In the genomic region with DNA sequence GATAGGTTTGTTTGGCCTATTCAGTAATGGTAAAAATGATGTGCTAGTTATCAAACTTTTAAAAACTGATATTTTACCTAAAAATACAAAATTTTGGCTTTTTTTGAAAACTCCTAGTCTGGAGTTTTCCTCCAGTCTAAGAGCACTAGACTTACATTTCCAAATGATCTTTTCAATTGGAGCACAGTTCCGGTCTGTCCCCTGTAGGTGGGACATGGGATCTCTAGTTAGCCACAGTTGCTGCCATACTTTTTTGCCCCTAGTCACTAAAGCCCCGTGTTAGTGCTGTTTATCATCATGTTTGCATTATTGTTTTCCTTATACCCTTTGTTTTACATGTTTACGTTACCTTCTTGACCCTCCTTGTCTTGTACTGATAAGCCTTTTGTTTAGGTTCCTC, we compare ENCODE assay signal across 1 cellular context.
TF ChIP-seq lines count a peak whose summit lies in the region.

No MANE protein-coding gene starts in this region.

TF ChIP-seq in HepG2, 621 proteins besides CTCF, POLR2A, EP300 and RAD21:
- TF ChIP-seq, protein P1, sequence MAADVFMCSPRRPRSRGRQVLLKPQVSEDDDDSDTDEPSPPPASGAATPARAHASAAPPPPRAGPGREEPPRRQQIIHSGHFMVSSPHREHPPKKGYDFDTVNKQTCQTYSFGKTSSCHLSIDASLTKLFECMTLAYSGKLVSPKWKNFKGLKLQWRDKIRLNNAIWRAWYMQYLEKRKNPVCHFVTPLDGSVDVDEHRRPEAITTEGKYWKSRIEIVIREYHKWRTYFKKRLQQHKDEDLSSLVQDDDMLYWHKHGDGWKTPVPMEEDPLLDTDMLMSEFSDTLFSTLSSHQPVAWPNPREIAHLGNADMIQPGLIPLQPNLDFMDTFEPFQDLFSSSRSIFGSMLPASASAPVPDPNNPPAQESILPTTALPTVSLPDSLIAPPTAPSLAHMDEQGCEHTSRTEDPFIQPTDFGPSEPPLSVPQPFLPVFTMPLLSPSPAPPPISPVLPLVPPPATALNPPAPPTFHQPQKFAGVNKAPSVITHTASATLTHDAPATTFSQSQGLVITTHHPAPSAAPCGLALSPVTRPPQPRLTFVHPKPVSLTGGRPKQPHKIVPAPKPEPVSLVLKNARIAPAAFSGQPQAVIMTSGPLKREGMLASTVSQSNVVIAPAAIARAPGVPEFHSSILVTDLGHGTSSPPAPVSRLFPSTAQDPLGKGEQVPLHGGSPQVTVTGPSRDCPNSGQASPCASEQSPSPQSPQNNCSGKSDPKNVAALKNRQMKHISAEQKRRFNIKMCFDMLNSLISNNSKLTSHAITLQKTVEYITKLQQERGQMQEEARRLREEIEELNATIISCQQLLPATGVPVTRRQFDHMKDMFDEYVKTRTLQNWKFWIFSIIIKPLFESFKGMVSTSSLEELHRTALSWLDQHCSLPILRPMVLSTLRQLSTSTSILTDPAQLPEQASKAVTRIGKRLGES (CRISPR knock-in tag; IDR thresholded peaks at IDR 0.05; ENCODE audit: borderline replicate concordance), result no peak
- TF ChIP-seq U2AF1 (optimal IDR thresholded peaks at IDR 0.05; ENCODE audit: low read depth, low read length) (no peak), ZNF510 (CRISPR knock-in tag; IDR thresholded peaks at IDR 0.05; ENCODE audit: low read depth) (no peak), RBM39 (IDR thresholded peaks at IDR 0.05; ENCODE audit: low read depth, low read length, poor library complexity, severe bottlenecking) (no peak), RNF2 (conservative IDR thresholded peaks at IDR 0.05; ENCODE audit: low read depth) (no peak), ZNF678 (CRISPR knock-in tag; IDR thresholded peaks at IDR 0.05) (no peak), ZNF318 (CRISPR knock-in tag; IDR thresholded peaks at IDR 0.05) (no peak), ZNF362 (CRISPR knock-in tag; IDR thresholded peaks at IDR 0.05; ENCODE audit: borderline replicate concordance) (no peak), ZNF687 (CRISPR knock-in tag; IDR thresholded peaks at IDR 0.05) (no peak), ZNF605 (CRISPR knock-in tag; IDR thresholded peaks at IDR 0.05) (no peak)
- TF ChIP-seq, protein P2, sequence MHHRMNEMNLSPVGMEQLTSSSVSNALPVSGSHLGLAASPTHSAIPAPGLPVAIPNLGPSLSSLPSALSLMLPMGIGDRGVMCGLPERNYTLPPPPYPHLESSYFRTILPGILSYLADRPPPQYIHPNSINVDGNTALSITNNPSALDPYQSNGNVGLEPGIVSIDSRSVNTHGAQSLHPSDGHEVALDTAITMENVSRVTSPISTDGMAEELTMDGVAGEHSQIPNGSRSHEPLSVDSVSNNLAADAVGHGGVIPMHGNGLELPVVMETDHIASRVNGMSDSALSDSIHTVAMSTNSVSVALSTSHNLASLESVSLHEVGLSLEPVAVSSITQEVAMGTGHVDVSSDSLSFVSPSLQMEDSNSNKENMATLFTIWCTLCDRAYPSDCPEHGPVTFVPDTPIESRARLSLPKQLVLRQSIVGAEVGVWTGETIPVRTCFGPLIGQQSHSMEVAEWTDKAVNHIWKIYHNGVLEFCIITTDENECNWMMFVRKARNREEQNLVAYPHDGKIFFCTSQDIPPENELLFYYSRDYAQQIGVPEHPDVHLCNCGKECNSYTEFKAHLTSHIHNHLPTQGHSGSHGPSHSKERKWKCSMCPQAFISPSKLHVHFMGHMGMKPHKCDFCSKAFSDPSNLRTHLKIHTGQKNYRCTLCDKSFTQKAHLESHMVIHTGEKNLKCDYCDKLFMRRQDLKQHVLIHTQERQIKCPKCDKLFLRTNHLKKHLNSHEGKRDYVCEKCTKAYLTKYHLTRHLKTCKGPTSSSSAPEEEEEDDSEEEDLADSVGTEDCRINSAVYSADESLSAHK (CRISPR knock-in tag; IDR thresholded peaks at IDR 0.05; ENCODE audit: borderline replicate concordance), result no peak
